ENCODE assay signal across 12 cellular contexts in genomic region chr2:108614043-108614435, GRCh38.
DNase-seq lines count a peak whose midpoint lies in the region; ATAC-seq, FAIRE-seq and TF ChIP-seq lines count a peak whose summit lies in the region.
"Had no signal": no experiment of that assay in that cellular context is flagged by ENCODE, and none has a peak within 500 bp of the region (broad histone marks: within the 10 kb centered on the region; RNA-seq: fewer than 3 reads in every experiment).

No MANE protein-coding gene starts in this region.

- no peaks in the 10 kb centered on the region for H3K27me3 ChIP-seq in CD4-positive, CD25-positive, alpha-beta regulatory T cell (ENCODE audit: control insufficient read depth, insufficient read depth, low read length)
- H3K27me3 ChIP-seq: testis had no signal

- H3K36me3 Mint-ChIP-seq in CD4-positive, CD25-positive, alpha-beta regulatory T cell = no peaks in the 10 kb centered on the region
- H3K36me3 Mint-ChIP-seq in IgD-negative memory B cell = no peaks in the 10 kb centered on the region
- peaks cover 6% of the 10 kb centered on the region for H3K36me3 Mint-ChIP-seq in activated naive CD8-positive, alpha-beta T cell treated with anti-CD3 and anti-CD28 coated beads for 36 hours
- H3K36me3 Mint-ChIP-seq in naive thymus-derived CD8-positive, alpha-beta T cell = no peaks in the 10 kb centered on the region

- peaks cover 95% of the 10 kb centered on the region for H3K4me1 ChIP-seq in CD4-positive, CD25-positive, alpha-beta regulatory T cell (ENCODE audit: control insufficient read depth, insufficient read depth, low read length, poor library complexity, severe bottlenecking)

- H3K9me3 ChIP-seq in CD4-positive, CD25-positive, alpha-beta regulatory T cell (ENCODE audit: control insufficient read depth in 2 of 2, low read length in 2 of 2) = no peaks in the 10 kb centered on the region
- H3K9me3 ChIP-seq: testis had no signal

- peaks cover 33 to 91% (median 74%) of the 10 kb centered on the region in 4 donors for H3K4me1 Mint-ChIP-seq in CD4-positive, CD25-positive, alpha-beta regulatory T cell
- peaks cover 43 to 63% (median 45%) of the 10 kb centered on the region in 3 donors for H3K4me1 Mint-ChIP-seq in IgD-negative memory B cell
- peaks cover 47% of the 10 kb centered on the region for H3K4me1 Mint-ChIP-seq in activated naive CD8-positive, alpha-beta T cell treated with anti-CD3 and anti-CD28 coated beads for 36 hours
- H3K4me1 Mint-ChIP-seq in naive thymus-derived CD8-positive, alpha-beta T cell = peaks cover 25 to 75% (median 50%) of the 10 kb centered on the region in 4 donors

- H3K4me3 ChIP-seq in CD4-positive, CD25-positive, alpha-beta regulatory T cell (ENCODE audit: low read depth, low read length) = no peak overlapping the region
- H3K4me3 ChIP-seq: testis had no signal

- peak overlapping the region; percentile 70 for H3K27ac ChIP-seq in CD4-positive, CD25-positive, alpha-beta regulatory T cell (ENCODE audit: insufficient read depth, low read length, poor library complexity, severe bottlenecking)
- H3K27ac ChIP-seq: testis had no signal

- TF ChIP-seq CTCF in D721Med (IDR thresholded peaks at IDR 0.05; ENCODE audit: insufficient read depth, missing control alignments) = no peak

- ATAC-seq in CD4-positive, CD25-positive, alpha-beta regulatory T cell (ENCODE audit: low read depth in 2 of 2) = no peak
- ATAC-seq in naive thymus-derived CD8-positive, alpha-beta T cell = no peak
- ATAC-seq in HG02973 (IDR thresholded peaks at IDR 0.05; ENCODE audit: unreplicated experiment) = no peak
- ATAC-seq in HG02870 (IDR thresholded peaks at IDR 0.05; ENCODE audit: unreplicated experiment) = no peak
- ATAC-seq: GM12878 had no signal

- H3K27ac Mint-ChIP-seq in CD4-positive, CD25-positive, alpha-beta regulatory T cell = peak overlapping the region; percentile 72 to 93 (median 85)
- H3K27ac Mint-ChIP-seq in IgD-negative memory B cell = peak overlapping the region; percentile 65 to 91 (median 71)
- H3K27ac Mint-ChIP-seq in activated naive CD8-positive, alpha-beta T cell treated with anti-CD3 and anti-CD28 coated beads for 36 hours = peak overlapping the region; percentile 8
- H3K27ac Mint-ChIP-seq in naive thymus-derived CD8-positive, alpha-beta T cell = peak overlapping the region in 7 of 10 donors; percentile 7 to 75 (median 33)

- H3K9me3 Mint-ChIP-seq in CD4-positive, CD25-positive, alpha-beta regulatory T cell = no peaks in the 10 kb centered on the region
- no peaks in the 10 kb centered on the region for H3K9me3 Mint-ChIP-seq in IgD-negative memory B cell
- H3K9me3 Mint-ChIP-seq in activated naive CD8-positive, alpha-beta T cell treated with anti-CD3 and anti-CD28 coated beads for 36 hours = peaks cover under 1% of the 10 kb centered on the region
- H3K9me3 Mint-ChIP-seq in naive thymus-derived CD8-positive, alpha-beta T cell = no peaks in the 10 kb centered on the region

- H3K36me3 ChIP-seq in CD4-positive, CD25-positive, alpha-beta regulatory T cell (ENCODE audit: control insufficient read depth, insufficient read depth, low read length) = no peaks in the 10 kb centered on the region

- no peak for FAIRE-seq in D721Med (lab: Jason Lieb, UNC)
- FAIRE-seq in frontal cortex (lab: Jason Lieb, UNC) = no peak
- FAIRE-seq: GM12878 had no signal

- DNase-seq in CD4-positive, CD25-positive, alpha-beta regulatory T cell = no peak
- DNase-seq in activated naive CD8-positive, alpha-beta T cell treated with anti-CD3 and anti-CD28 coated beads for 36 hours = no peak
- DNase-seq in naive thymus-derived CD8-positive, alpha-beta T cell = no peak
- DNase-seq in D721Med (ENCODE audit: insufficient read length, low spot score) = no peak
- DNase-seq in frontal cortex (ENCODE audit: low spot score in 2 of 2) = no peak
- DNase-seq: activated gamma-delta T cell, DMS153, testis had no signal

- peak overlapping the region; percentile 4 to 76 (median 40) for H3K4me3 Mint-ChIP-seq in CD4-positive, CD25-positive, alpha-beta regulatory T cell
- H3K4me3 Mint-ChIP-seq in IgD-negative memory B cell = peak overlapping the region in 2 of 4 donors; percentile 13 to 67
- no peak overlapping the region for H3K4me3 Mint-ChIP-seq in activated naive CD8-positive, alpha-beta T cell treated with anti-CD3 and anti-CD28 coated beads for 36 hours
- no peak overlapping the region for H3K4me3 Mint-ChIP-seq in naive thymus-derived CD8-positive, alpha-beta T cell

- no peaks in the 10 kb centered on the region for H3K27me3 Mint-ChIP-seq in CD4-positive, CD25-positive, alpha-beta regulatory T cell
- peaks cover 3% of the 10 kb centered on the region for H3K27me3 Mint-ChIP-seq in IgD-negative memory B cell
- H3K27me3 Mint-ChIP-seq in activated naive CD8-positive, alpha-beta T cell treated with anti-CD3 and anti-CD28 coated beads for 36 hours = no peaks in the 10 kb centered on the region
- H3K27me3 Mint-ChIP-seq in naive thymus-derived CD8-positive, alpha-beta T cell = no peaks in the 10 kb centered on the region

- POLR2A ChIA-PET in naive thymus-derived CD8-positive, alpha-beta T cell (lab: Charles Lee) = interaction anchor here (1.2 kb wide), 1 partner anchor 19 kb away, joined by 3 read pairs; no protein-coding TSS in a partner anchor

Comparison
In these comparisons a context has a peak if more than half of its experiments do, and no peak if none do; other contexts are left out.
1. H3K27ac Mint-ChIP-seq: peak in every context shown above with its lines; median percentile 85 in CD4-positive, CD25-positive, alpha-beta regulatory T cell; 71 in IgD-negative memory B cell; 33 in naive thymus-derived CD8-positive, alpha-beta T cell; 8 in activated naive CD8-positive, alpha-beta T cell treated with anti-CD3 and anti-CD28 coated beads for 36 hours.
2. H3K4me3 Mint-ChIP-seq: peak in CD4-positive, CD25-positive, alpha-beta regulatory T cell (4 of 4); none in activated naive CD8-positive, alpha-beta T cell treated with anti-CD3 and anti-CD28 coated beads for 36 hours (single experiment) and naive thymus-derived CD8-positive, alpha-beta T cell (0 of 10).